In genomic region chr20:815914-816606, GRCh38 we compare ENCODE assay signal across 9 cellular contexts. TPM values are rescaled to one million over a fixed set of nuclear protein-coding genes. Genes with fewer than 3 reads are reported as not detected.
A peak's percentile ranks its signal among the peaks of the same experiment; 100 is the strongest.
DNase-seq lines count a peak whose midpoint lies in the region; ATAC-seq and TF ChIP-seq lines count a peak whose summit lies in the region.
"Had no signal": no experiment of that assay in that cellular context is flagged by ENCODE, and none has a peak within 500 bp of the region (broad histone marks: within the 10 kb centered on the region; RNA-seq: fewer than 3 reads in every experiment).

No MANE protein-coding gene starts in this region.

- H3K9me3 Mint-ChIP-seq in activated CD4-positive, alpha-beta T cell treated with anti-CD3 and anti-CD28 coated beads, Interleukin-2, amount 10 ng/mL, durations not matched to agents 7 days and 5 days: no peaks in the 10 kb centered on the region

- no peaks in the 10 kb centered on the region for H3K9me3 ChIP-seq in lower lobe of right lung

- H3K27ac ChIP-seq in lower lobe of right lung: no peak overlapping the region
- H3K27ac ChIP-seq: skin epidermis had no signal

- CTCF ChIA-PET in activated CD4-positive, alpha-beta T cell treated with anti-CD3 and anti-CD28 coated beads, Interleukin-2, amount 10 ng/mL, durations not matched to agents 7 days and 5 days (lab: Charles Lee): interaction anchor here (0.6 to 5.8 kb wide), 7 partner anchors 22 to 691 kb away, joined by 3 to 49 read pairs (median 3); no protein-coding TSS in a partner anchor

- POLR2A ChIA-PET in activated CD4-positive, alpha-beta T cell treated with anti-CD3 and anti-CD28 coated beads, Interleukin-2, amount 10 ng/mL, durations not matched to agents 7 days and 5 days (lab: Charles Lee): no interaction called here

- no peak overlapping the region for H3K27ac Mint-ChIP-seq in activated CD4-positive, alpha-beta T cell treated with anti-CD3 and anti-CD28 coated beads, Interleukin-2, amount 10 ng/mL, durations not matched to agents 7 days and 5 days

- TF ChIP-seq CTCF in AG09309 (IDR thresholded peaks at IDR 0.05; ENCODE audit: control insufficient read depth, insufficient read depth, low read depth, low read length, missing control alignments): peak; percentile 96
- peak; percentile 96 for TF ChIP-seq CTCF in lower lobe of right lung (IDR thresholded peaks at IDR 0.05)

- peaks cover under 1% of the 10 kb centered on the region for H3K27me3 ChIP-seq in lower lobe of right lung (ENCODE audit: low read depth)

- no peaks in the 10 kb centered on the region for H3K36me3 ChIP-seq in lower lobe of right lung

- H3K4me3 Mint-ChIP-seq in activated CD4-positive, alpha-beta T cell treated with anti-CD3 and anti-CD28 coated beads, Interleukin-2, amount 10 ng/mL, durations not matched to agents 7 days and 5 days: no peak overlapping the region

- peaks cover 12% of the 10 kb centered on the region for H3K27me3 Mint-ChIP-seq in activated CD4-positive, alpha-beta T cell treated with anti-CD3 and anti-CD28 coated beads, Interleukin-2, amount 10 ng/mL, durations not matched to agents 7 days and 5 days

- peaks cover 8% of the 10 kb centered on the region for H3K4me1 Mint-ChIP-seq in activated CD4-positive, alpha-beta T cell treated with anti-CD3 and anti-CD28 coated beads, Interleukin-2, amount 10 ng/mL, durations not matched to agents 7 days and 5 days

- intact Hi-C loops in lower lobe of right lung (cut with DNase I): loop anchor here (5.0 kb wide), 1 partner anchor 141 kb away; no protein-coding TSS in a partner anchor

- H3K4me1 ChIP-seq in lower lobe of right lung: no peaks in the 10 kb centered on the region

- no peak for DNase-seq in AG09309 (ENCODE audit: low read depth)
- peak; percentile 37 for DNase-seq in H4 (ENCODE audit: low spot score)
- DNase-seq in NCI-H460 (ENCODE audit: extremely low read depth, low read depth): peak; percentile 61
- DNase-seq in activated CD4-positive, alpha-beta T cell treated with anti-CD3 and anti-CD28 coated beads, Interleukin-2, amount 10 ng/mL, durations not matched to agents 7 days and 5 days: peak; percentile 70
- peak; percentile 76 for DNase-seq in dermis blood vessel endothelial cell
- DNase-seq in lower lobe of right lung: peak; percentile 68
- DNase-seq in stimulated activated CD8-positive, alpha-beta memory T cell treated with anti-CD3 and anti-CD28 coated beads, Interleukin-2, amount 100 ng/mL, for 1 hour (ENCODE audit: low read depth in 2 of 2): peak; percentile 45 to 47

- H3K36me3 Mint-ChIP-seq in activated CD4-positive, alpha-beta T cell treated with anti-CD3 and anti-CD28 coated beads, Interleukin-2, amount 10 ng/mL, durations not matched to agents 7 days and 5 days (ENCODE audit: low read depth): no peaks in the 10 kb centered on the region

- peak; percentile 62 to 68 for ATAC-seq in lower lobe of right lung
- ATAC-seq in HG03159 (IDR thresholded peaks at IDR 0.05; ENCODE audit: unreplicated experiment): no peak

- no peak overlapping the region for H3K4me3 ChIP-seq in AG09309 (ENCODE audit: control insufficient read depth, low read depth, low read length)
- no peak overlapping the region for H3K4me3 ChIP-seq in lower lobe of right lung
- H3K4me3 ChIP-seq: skin epidermis had no signal

RNA-seq across cellular contexts. Expression of gene FAM110A, which starts 17.5 kb away (rescaled TPM):
- 2.3 and 6.7 TPM in 2 replicates for total RNA-seq in H4 (2014; rRNA removed; shearing (Covaris generic))
- total RNA-seq in NCI-H460 (2014; rRNA removed; shearing (Covaris generic)): 2.6 and 3.7 TPM in 2 replicates
- polyA plus RNA-seq in NCI-H460 (2014; cell fraction: nucleus; rRNA removed): 11.4 and 12.2 TPM in 2 replicates
- total RNA-seq in activated CD4-positive, alpha-beta T cell treated with anti-CD3 and anti-CD28 coated beads, Interleukin-2, amount 10 ng/mL, durations not matched to agents 7 days and 5 days: 10 to 100 TPM; 27.6 to 30.2 TPM
- 2.7 and 2.9 TPM in 2 replicates for total RNA-seq in dermis blood vessel endothelial cell
- total RNA-seq in lower lobe of right lung: 21.4 TPM

RNA-seq across cellular contexts. Expression of gene SLC52A3, which starts 47.8 kb away (rescaled TPM):
- 0.12 TPM in 1 of 2 replicates, not detected in the other for total RNA-seq in H4 (2014; rRNA removed; shearing (Covaris generic))
- total RNA-seq in NCI-H460 (2014; rRNA removed; shearing (Covaris generic)): 0.02 TPM in 1 of 2 replicates, not detected in the other
- polyA plus RNA-seq in NCI-H460 (2014; cell fraction: nucleus; rRNA removed): not detected in 2 replicates
- total RNA-seq in activated CD4-positive, alpha-beta T cell treated with anti-CD3 and anti-CD28 coated beads, Interleukin-2, amount 10 ng/mL, durations not matched to agents 7 days and 5 days: not detected
- 0.23 TPM in 1 of 2 replicates, not detected in the other for total RNA-seq in dermis blood vessel endothelial cell
- 1.1 TPM for total RNA-seq in lower lobe of right lung
